ENCODE assay signal across 1 cellular context in the genomic region with DNA sequence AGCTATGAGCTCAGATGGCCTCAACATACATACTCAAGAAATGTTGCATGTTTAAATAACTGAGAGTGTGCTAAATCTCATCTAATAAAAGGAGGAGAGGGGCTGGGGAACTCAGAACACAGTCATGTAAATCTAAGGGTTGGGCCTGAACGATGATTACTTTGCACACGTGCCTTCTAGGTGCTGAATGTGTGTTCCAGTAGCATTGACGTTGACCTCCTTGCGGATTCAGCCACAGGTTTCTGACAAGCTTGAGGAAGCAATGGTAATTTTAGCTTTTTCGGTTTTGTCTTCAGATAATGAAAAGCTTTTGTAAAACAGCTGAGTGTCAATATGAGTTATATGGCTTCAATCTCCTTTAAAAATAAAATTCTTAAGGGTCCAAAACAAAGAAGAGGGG. TPM values are rescaled to one million over a fixed set of nuclear protein-coding genes. Genes with fewer than 3 reads are reported as not detected.
"Had no signal": no experiment of that assay in that cellular context is flagged by ENCODE, and none has a peak within 500 bp of the region (broad histone marks: within the 10 kb centered on the region; RNA-seq: fewer than 3 reads in every experiment).

No MANE protein-coding gene starts in this region.

RNA-seq across cellular contexts. Expression of gene TMSB15A, which starts 29.6 kb away (rescaled TPM):
- total RNA-seq: OCI-LY7 had no signal
